ENCODE assay signal across 26 cellular contexts in the genomic region with DNA sequence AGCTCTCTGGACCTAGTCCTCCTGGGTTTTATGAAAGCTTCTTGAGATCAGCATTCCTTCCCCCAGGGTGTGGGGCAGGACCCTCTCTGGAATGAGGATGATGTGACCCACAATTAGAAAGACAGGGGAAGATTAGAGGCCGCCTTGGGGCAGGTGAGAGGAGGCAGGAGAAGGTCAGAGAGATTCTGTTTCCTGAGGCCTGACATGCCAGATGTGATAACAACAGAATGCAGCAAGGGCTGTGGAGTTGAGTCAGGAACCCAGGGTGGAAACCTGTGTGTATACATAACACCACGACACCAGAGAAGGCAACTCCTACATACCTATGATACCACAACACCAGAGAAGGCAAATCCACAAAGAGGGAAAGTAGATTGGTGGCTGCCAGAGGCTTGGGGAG. TPM values are rescaled to one million over a fixed set of nuclear protein-coding genes. Genes with fewer than 3 reads are reported as not detected.
DNase-seq lines count a peak whose midpoint lies in the region; ATAC-seq and TF ChIP-seq lines count a peak whose summit lies in the region.
"Had no signal": no experiment of that assay in that cellular context is flagged by ENCODE, and none has a peak within 500 bp of the region (broad histone marks: within the 10 kb centered on the region; RNA-seq: fewer than 3 reads in every experiment).

No MANE protein-coding gene starts in this region.

- H3K18ac ChIP-seq in mesendoderm (ENCODE audit: low read length), result no peak overlapping the region

- H2AK5ac ChIP-seq in mesendoderm (ENCODE audit: low read length), result no peak overlapping the region

- no peak for ATAC-seq in SK-N-SH treated with all-trans-retinoic acid at 6 μM for 48 hours
- ATAC-seq: heart right ventricle; psoas muscle; stimulated activated memory B cell treated with anti-CD40 and anti-IgM and Interleukin-4, amounts not matched to agents 10 μg/mL and 1 μg/mL and 100 μg/mL, for 72 hours had no signal

- no peak overlapping the region for H3K56ac ChIP-seq in mesendoderm (ENCODE audit: low read length)

- no peak overlapping the region for H3K4ac ChIP-seq in mesendoderm (ENCODE audit: low read depth, low read length)

- no peak overlapping the region for H2BK5ac ChIP-seq in mesendoderm (ENCODE audit: low read length)

- H3K4me1 ChIP-seq in mesendoderm (ENCODE audit: control insufficient read depth, low read depth, low read length), result no peaks in the 10 kb centered on the region
- H3K4me1 ChIP-seq: adrenal gland, psoas muscle had no signal

- H3K36me3 ChIP-seq in mesendoderm (ENCODE audit: control insufficient read depth, insufficient read depth, low read length), result no peaks in the 10 kb centered on the region
- H3K36me3 ChIP-seq: adrenal gland, heart right ventricle, suprapubic skin had no signal

- no peak overlapping the region for H3K27ac ChIP-seq in mesendoderm (ENCODE audit: low read depth, low read length)
- H3K27ac ChIP-seq: adrenal gland, heart right ventricle, psoas muscle, suprapubic skin had no signal

- no peak overlapping the region for H4K8ac ChIP-seq in mesendoderm (ENCODE audit: low read depth, low read length)

- no peak overlapping the region for H4K5ac ChIP-seq in mesendoderm (ENCODE audit: low read length)

- H3K27me3 ChIP-seq in mesendoderm (ENCODE audit: insufficient read depth, low read length, poor library complexity), result no peaks in the 10 kb centered on the region
- H3K27me3 ChIP-seq: adrenal gland had no signal

- WGBS in mesendoderm (ENCODE audit: extremely low coverage, insufficient coverage, low lambda C conversion rate), result no CpG with 5 or more reads among the region's 2 CpGs

- DNase-seq in GM03348 (ENCODE audit: low spot score), result peak; percentile 2
- peak; percentile 27 for DNase-seq in M059J (ENCODE audit: low read depth)
- peak; percentile 26 for DNase-seq in astrocyte of the hippocampus (ENCODE audit: low read depth, low spot score)
- DNase-seq in mesendoderm, result peak; percentile 87
- no peak for DNase-seq in glomerular visceral epithelial cell (ENCODE audit: extremely low spot score)
- DNase-seq in activated T-cell treated with anti-CD3 and anti-CD28 coated beads, Interleukin-2, amount 50 U/mL, for 48 hours, result no peak
- DNase-seq: activated CD4-positive, alpha-beta memory T cell treated with anti-CD3 and anti-CD28 coated beads, Interleukin-2, amount 10 ng/mL, durations not matched to agents 7 days and 5 days; activated gamma-delta T cell; activated T-cell treated with anti-CD3 and anti-CD28 coated beads for 4 hours; adrenal gland; CD4-positive, alpha-beta memory T cell; cortex of kidney; GDM1; heart right ventricle; KBM-7; NCI-H1092 treated with DMSO at 0.1 percent for 48 hours; NCI-H2029; NCI-H446 treated with DMSO at 0.1 percent for 48 hours; NK-92 treated with Interleukin-12 subunit alpha and Interleukin-12 subunit beta, amount 100 ng/mL, for 24 hours; psoas muscle; RPMI8226; SK-N-SH had no signal

- no peaks in the 10 kb centered on the region for H3K79me2 ChIP-seq in mesendoderm (ENCODE audit: control insufficient read depth, insufficient read depth, low read length)

- no peak overlapping the region for H2BK120ac ChIP-seq in mesendoderm (ENCODE audit: low read depth, low read length)

- H3K9ac ChIP-seq in mesendoderm (ENCODE audit: low read length), result no peak overlapping the region
- H3K9ac ChIP-seq: SK-N-SH had no signal

- no peaks in the 10 kb centered on the region for H3K79me1 ChIP-seq in mesendoderm (ENCODE audit: low read length)

- H2BK15ac ChIP-seq in mesendoderm (replicated peaks; ENCODE audit: low read depth), result no peak overlapping the region

- no peak overlapping the region for H3K4me3 ChIP-seq in mesendoderm (ENCODE audit: low read length)
- H3K4me3 ChIP-seq: adrenal gland, heart right ventricle, psoas muscle, suprapubic skin had no signal

- no peak overlapping the region for H3K23ac ChIP-seq in mesendoderm (ENCODE audit: low read length)

- H3K4me2 ChIP-seq in mesendoderm (ENCODE audit: low read length), result no peak overlapping the region
- H3K4me2 ChIP-seq: SK-N-SH had no signal

TF ChIP-seq in SK-N-SH treated with all-trans-retinoic acid at 6 μM for 48 hours, 23 proteins besides CTCF, POLR2A, EP300 and RAD21:
- TF ChIP-seq, protein P1, sequence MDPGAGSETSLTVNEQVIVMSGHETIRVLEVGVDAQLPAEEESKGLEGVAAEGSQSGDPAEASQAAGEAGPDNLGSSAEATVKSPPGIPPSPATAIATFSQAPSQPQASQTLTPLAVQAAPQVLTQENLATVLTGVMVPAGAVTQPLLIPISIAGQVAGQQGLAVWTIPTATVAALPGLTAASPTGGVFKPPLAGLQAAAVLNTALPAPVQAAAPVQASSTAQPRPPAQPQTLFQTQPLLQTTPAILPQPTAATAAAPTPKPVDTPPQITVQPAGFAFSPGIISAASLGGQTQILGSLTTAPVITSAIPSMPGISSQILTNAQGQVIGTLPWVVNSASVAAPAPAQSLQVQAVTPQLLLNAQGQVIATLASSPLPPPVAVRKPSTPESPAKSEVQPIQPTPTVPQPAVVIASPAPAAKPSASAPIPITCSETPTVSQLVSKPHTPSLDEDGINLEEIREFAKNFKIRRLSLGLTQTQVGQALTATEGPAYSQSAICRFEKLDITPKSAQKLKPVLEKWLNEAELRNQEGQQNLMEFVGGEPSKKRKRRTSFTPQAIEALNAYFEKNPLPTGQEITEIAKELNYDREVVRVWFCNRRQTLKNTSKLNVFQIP (CRISPR knock-in tag; IDR thresholded peaks at IDR 0.05; ENCODE audit: borderline replicate concordance, low read depth), result no peak
- TF ChIP-seq ESRRG (CRISPR knock-in tag; IDR thresholded peaks at IDR 0.05) (no peak), PPARA (CRISPR knock-in tag; IDR thresholded peaks at IDR 0.05; ENCODE audit: borderline replicate concordance) (no peak), CSDC2 (CRISPR knock-in tag; IDR thresholded peaks at IDR 0.05) (no peak), ZNF70 (CRISPR knock-in tag; IDR thresholded peaks at IDR 0.05) (no peak), TOX (CRISPR knock-in tag; IDR thresholded peaks at IDR 0.05; ENCODE audit: borderline replicate concordance) (no peak), ZNF8 (CRISPR knock-in tag; IDR thresholded peaks at IDR 0.05) (no peak), ZFP30 (CRISPR knock-in tag; IDR thresholded peaks at IDR 0.05) (no peak), SNAI2 (CRISPR knock-in tag; IDR thresholded peaks at IDR 0.05) (no peak), ZNF565 (CRISPR knock-in tag; conservative IDR thresholded peaks at IDR 0.05; ENCODE audit: low read depth) (no peak), TCF4 (CRISPR knock-in tag; IDR thresholded peaks at IDR 0.05; ENCODE audit: borderline replicate concordance) (no peak), ISL1 (CRISPR knock-in tag; IDR thresholded peaks at IDR 0.05) (no peak), ARNTL (CRISPR knock-in tag; IDR thresholded peaks at IDR 0.05; ENCODE audit: borderline replicate concordance, low read depth) (no peak), GLIS3 (CRISPR knock-in tag; IDR thresholded peaks at IDR 0.05) (no peak)
- TF ChIP-seq, protein P2, sequence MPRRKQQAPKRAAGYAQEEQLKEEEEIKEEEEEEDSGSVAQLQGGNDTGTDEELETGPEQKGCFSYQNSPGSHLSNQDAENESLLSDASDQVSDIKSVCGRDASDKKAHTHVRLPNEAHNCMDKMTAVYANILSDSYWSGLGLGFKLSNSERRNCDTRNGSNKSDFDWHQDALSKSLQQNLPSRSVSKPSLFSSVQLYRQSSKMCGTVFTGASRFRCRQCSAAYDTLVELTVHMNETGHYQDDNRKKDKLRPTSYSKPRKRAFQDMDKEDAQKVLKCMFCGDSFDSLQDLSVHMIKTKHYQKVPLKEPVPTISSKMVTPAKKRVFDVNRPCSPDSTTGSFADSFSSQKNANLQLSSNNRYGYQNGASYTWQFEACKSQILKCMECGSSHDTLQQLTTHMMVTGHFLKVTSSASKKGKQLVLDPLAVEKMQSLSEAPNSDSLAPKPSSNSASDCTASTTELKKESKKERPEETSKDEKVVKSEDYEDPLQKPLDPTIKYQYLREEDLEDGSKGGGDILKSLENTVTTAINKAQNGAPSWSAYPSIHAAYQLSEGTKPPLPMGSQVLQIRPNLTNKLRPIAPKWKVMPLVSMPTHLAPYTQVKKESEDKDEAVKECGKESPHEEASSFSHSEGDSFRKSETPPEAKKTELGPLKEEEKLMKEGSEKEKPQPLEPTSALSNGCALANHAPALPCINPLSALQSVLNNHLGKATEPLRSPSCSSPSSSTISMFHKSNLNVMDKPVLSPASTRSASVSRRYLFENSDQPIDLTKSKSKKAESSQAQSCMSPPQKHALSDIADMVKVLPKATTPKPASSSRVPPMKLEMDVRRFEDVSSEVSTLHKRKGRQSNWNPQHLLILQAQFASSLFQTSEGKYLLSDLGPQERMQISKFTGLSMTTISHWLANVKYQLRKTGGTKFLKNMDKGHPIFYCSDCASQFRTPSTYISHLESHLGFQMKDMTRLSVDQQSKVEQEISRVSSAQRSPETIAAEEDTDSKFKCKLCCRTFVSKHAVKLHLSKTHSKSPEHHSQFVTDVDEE (CRISPR knock-in tag; IDR thresholded peaks at IDR 0.05), result no peak
- TF ChIP-seq, protein P3, sequence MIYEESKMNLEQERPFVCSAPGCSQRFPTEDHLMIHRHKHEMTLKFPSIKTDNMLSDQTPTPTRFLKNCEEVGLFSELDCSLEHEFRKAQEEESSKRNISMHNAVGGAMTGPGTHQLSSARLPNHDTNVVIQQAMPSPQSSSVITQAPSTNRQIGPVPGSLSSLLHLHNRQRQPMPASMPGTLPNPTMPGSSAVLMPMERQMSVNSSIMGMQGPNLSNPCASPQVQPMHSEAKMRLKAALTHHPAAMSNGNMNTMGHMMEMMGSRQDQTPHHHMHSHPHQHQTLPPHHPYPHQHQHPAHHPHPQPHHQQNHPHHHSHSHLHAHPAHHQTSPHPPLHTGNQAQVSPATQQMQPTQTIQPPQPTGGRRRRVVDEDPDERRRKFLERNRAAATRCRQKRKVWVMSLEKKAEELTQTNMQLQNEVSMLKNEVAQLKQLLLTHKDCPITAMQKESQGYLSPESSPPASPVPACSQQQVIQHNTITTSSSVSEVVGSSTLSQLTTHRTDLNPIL (CRISPR knock-in tag; IDR thresholded peaks at IDR 0.05; ENCODE audit: low read depth), result no peak

RNA-seq across cellular contexts. Expression of a gene that starts 5.4 kb away (rescaled TPM):
- 0.27 TPM in 1 of 2 replicates, not detected in the other for total RNA-seq in M059J (2014; rRNA removed; shearing (Covaris generic))
- 0.04 TPM for polyA plus RNA-seq in mesendoderm (2013, experiment 1 of 2)
- polyA plus RNA-seq in mesendoderm (2013, experiment 2 of 2), result 0.04 TPM
- total RNA-seq: activated CD4-positive, alpha-beta memory T cell treated with anti-CD3 and anti-CD28 coated beads, Interleukin-2, amount 10 ng/mL, durations not matched to agents 7 days and 5 days; CD4-positive, alpha-beta memory T cell; psoas muscle; skeletal muscle tissue had no signal
- polyA plus RNA-seq: SK-N-SH had no signal

RNA-seq across cellular contexts. Expression of a gene that starts 58.0 kb away (rescaled TPM):
- total RNA-seq in M059J (2014; rRNA removed; shearing (Covaris generic)), result 6.5 and 15.0 TPM in 2 replicates
- polyA plus RNA-seq in mesendoderm (2013, experiment 1 of 2), result 14.3 TPM
- polyA plus RNA-seq in mesendoderm (2013, experiment 2 of 2), result 14.2 TPM

Comparison
In these comparisons a context has a peak if more than half of its experiments do, and no peak if none do; other contexts are left out.
1. DNase-seq: peak in GM03348 (single experiment), M059J (single experiment), astrocyte of the hippocampus (single experiment) and mesendoderm (single experiment); none in glomerular visceral epithelial cell (single experiment) and activated T-cell treated with anti-CD3 and anti-CD28 coated beads, Interleukin-2, amount 50 U/mL, for 48 hours (0 of 2).